Comparison of ENCODE assay signal across 1 cellular context in genomic region chr19:19403373-19403901, GRCh38.
A peak's percentile ranks its signal among the peaks of the same experiment; 100 is the strongest.
TF ChIP-seq lines count a peak whose summit lies in the region.

No MANE protein-coding gene starts in this region.

TF ChIP-seq in K562, 482 proteins besides CTCF, POLR2A, EP300 and RAD21 (continued from another document and continues in another):
- TF ChIP-seq VEZF1 (CRISPR knock-in tag; IDR thresholded peaks at IDR 0.05), result 0 out of 2 replicates have a peak, but pooled peaks have one; percentile 31
- TF ChIP-seq TARDBP (IDR thresholded peaks at IDR 0.05), result no peak
- TF ChIP-seq, protein P1, sequence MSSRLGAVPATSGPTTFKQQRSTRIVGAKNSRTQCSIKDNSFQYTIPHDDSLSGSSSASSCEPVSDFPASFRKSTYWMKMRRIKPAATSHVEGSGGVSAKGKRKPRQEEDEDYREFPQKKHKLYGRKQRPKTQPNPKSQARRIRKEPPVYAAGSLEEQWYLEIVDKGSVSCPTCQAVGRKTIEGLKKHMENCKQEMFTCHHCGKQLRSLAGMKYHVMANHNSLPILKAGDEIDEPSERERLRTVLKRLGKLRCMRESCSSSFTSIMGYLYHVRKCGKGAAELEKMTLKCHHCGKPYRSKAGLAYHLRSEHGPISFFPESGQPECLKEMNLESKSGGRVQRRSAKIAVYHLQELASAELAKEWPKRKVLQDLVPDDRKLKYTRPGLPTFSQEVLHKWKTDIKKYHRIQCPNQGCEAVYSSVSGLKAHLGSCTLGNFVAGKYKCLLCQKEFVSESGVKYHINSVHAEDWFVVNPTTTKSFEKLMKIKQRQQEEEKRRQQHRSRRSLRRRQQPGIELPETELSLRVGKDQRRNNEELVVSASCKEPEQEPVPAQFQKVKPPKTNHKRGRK (tag; IDR thresholded peaks at IDR 0.05), result no peak
- peak; percentile 18 for TF ChIP-seq PRDM10 (IDR thresholded peaks at IDR 0.05; ENCODE audit: partially characterized antibody)
- no peak for TF ChIP-seq HNRNPH1 (optimal IDR thresholded peaks at IDR 0.05; ENCODE audit: low read depth, low read length)
- no peak for TF ChIP-seq KDM4B (IDR thresholded peaks at IDR 0.05; ENCODE audit: borderline replicate concordance in 2 of 2, low read depth in 1 of 2)
- no peak for TF ChIP-seq TAF1 (IDR thresholded peaks at IDR 0.05; ENCODE audit: control insufficient read depth, extremely low read depth, insufficient read depth, low read length, severe bottlenecking)
- TF ChIP-seq RFX1 (IDR thresholded peaks at IDR 0.05), result peak; percentile 60; the same call in 1 of the 2 replicates
- TF ChIP-seq, protein P2, sequence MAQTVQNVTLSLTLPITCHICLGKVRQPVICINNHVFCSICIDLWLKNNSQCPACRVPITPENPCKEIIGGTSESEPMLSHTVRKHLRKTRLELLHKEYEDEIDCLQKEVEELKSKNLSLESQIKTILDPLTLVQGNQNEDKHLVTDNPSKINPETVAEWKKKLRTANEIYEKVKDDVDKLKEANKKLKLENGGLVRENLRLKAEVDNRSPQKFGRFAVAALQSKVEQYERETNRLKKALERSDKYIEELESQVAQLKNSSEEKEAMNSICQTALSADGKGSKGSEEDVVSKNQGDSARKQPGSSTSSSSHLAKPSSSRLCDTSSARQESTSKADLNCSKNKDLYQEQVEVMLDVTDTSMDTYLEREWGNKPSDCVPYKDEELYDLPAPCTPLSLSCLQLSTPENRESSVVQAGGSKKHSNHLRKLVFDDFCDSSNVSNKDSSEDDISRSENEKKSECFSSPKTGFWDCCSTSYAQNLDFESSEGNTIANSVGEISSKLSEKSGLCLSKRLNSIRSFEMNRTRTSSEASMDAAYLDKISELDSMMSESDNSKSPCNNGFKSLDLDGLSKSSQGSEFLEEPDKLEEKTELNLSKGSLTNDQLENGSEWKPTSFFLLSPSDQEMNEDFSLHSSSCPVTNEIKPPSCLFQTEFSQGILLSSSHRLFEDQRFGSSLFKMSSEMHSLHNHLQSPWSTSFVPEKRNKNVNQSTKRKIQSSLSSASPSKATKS (CRISPR knock-in tag; IDR thresholded peaks at IDR 0.05), result no peak
- no peak for TF ChIP-seq ZNF212 (CRISPR knock-in tag; IDR thresholded peaks at IDR 0.05)
- TF ChIP-seq ZNF324 (CRISPR knock-in tag; IDR thresholded peaks at IDR 0.05), result no peak
- TF ChIP-seq, protein P3, sequence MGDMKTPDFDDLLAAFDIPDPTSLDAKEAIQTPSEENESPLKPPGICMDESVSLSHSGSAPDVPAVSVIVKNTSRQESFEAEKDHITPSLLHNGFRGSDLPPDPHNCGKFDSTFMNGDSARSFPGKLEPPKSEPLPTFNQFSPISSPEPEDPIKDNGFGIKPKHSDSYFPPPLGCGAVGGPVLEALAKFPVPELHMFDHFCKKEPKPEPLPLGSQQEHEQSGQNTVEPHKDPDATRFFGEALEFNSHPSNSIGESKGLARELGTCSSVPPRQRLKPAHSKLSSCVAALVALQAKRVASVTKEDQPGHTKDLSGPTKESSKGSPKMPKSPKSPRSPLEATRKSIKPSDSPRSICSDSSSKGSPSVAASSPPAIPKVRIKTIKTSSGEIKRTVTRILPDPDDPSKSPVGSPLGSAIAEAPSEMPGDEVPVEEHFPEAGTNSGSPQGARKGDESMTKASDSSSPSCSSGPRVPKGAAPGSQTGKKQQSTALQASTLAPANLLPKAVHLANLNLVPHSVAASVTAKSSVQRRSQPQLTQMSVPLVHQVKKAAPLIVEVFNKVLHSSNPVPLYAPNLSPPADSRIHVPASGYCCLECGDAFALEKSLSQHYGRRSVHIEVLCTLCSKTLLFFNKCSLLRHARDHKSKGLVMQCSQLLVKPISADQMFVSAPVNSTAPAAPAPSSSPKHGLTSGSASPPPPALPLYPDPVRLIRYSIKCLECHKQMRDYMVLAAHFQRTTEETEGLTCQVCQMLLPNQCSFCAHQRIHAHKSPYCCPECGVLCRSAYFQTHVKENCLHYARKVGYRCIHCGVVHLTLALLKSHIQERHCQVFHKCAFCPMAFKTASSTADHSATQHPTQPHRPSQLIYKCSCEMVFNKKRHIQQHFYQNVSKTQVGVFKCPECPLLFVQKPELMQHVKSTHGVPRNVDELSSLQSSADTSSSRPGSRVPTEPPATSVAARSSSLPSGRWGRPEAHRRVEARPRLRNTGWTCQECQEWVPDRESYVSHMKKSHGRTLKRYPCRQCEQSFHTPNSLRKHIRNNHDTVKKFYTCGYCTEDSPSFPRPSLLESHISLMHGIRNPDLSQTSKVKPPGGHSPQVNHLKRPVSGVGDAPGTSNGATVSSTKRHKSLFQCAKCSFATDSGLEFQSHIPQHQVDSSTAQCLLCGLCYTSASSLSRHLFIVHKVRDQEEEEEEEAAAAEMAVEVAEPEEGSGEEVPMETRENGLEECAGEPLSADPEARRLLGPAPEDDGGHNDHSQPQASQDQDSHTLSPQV (IDR thresholded peaks at IDR 0.05), result 0 out of 2 replicates have a peak, but pooled peaks have one; percentile 51
- TF ChIP-seq CEBPG (CRISPR knock-in tag; IDR thresholded peaks at IDR 0.05), result no peak; the same call in none of the 2 replicates
- TF ChIP-seq CEBPG (tag; conservative IDR thresholded peaks at IDR 0.05 in 1 of 2, IDR thresholded peaks at IDR 0.05 in 1 of 2), result peak in 1 of 2 experiments; percentile 48; a peak in 3 of 4 replicates
- peak; percentile 95 for TF ChIP-seq JUND (IDR thresholded peaks at IDR 0.05; ENCODE audit: borderline replicate concordance, low read depth, low read length)
- TF ChIP-seq JUND (tag; IDR thresholded peaks at IDR 0.05; ENCODE audit: borderline replicate concordance, low read depth, low read length), result peak; percentile 92; the same call in 2 of the 3 replicates
- TF ChIP-seq ATF1 (CRISPR knock-in tag; IDR thresholded peaks at IDR 0.05), result no peak
- peak; percentile 21; the same call in 1 of the 2 replicates for TF ChIP-seq ATF1 (tag; IDR thresholded peaks at IDR 0.05)
- TF ChIP-seq CEBPB (tag; IDR thresholded peaks at IDR 0.05), result peak; percentile 64
- TF ChIP-seq, protein P4, sequence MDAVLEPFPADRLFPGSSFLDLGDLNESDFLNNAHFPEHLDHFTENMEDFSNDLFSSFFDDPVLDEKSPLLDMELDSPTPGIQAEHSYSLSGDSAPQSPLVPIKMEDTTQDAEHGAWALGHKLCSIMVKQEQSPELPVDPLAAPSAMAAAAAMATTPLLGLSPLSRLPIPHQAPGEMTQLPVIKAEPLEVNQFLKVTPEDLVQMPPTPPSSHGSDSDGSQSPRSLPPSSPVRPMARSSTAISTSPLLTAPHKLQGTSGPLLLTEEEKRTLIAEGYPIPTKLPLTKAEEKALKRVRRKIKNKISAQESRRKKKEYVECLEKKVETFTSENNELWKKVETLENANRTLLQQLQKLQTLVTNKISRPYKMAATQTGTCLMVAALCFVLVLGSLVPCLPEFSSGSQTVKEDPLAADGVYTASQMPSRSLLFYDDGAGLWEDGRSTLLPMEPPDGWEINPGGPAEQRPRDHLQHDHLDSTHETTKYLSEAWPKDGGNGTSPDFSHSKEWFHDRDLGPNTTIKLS (IDR thresholded peaks at IDR 0.05; ENCODE audit: borderline replicate concordance, low read depth), result 0 out of 2 replicates have a peak, but pooled peaks have one; percentile 15
- 0 out of 2 replicates have a peak, but pooled peaks have one; percentile 20 for TF ChIP-seq LCOR (CRISPR knock-in tag; IDR thresholded peaks at IDR 0.05)
- TF ChIP-seq SMAD4 (CRISPR knock-in tag; conservative IDR thresholded peaks at IDR 0.05), result peak; percentile 53; the same call in 1 of the 2 replicates
- TF ChIP-seq, protein P5, sequence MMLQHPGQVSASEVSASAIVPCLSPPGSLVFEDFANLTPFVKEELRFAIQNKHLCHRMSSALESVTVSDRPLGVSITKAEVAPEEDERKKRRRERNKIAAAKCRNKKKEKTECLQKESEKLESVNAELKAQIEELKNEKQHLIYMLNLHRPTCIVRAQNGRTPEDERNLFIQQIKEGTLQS (IDR thresholded peaks at IDR 0.05), result peak; percentile 87
- TF ChIP-seq, protein P5 (CRISPR knock-in tag; conservative IDR thresholded peaks at IDR 0.05), result no peak
- TF ChIP-seq ZEB2 (IDR thresholded peaks at IDR 0.05), result peak; percentile 77
- TF ChIP-seq ZHX1 (conservative IDR thresholded peaks at IDR 0.05; ENCODE audit: low read length), result no peak
- TF ChIP-seq ARID1B (IDR thresholded peaks at IDR 0.05), result peak; percentile 53
- TF ChIP-seq ZNF764 (CRISPR knock-in tag; IDR thresholded peaks at IDR 0.05; ENCODE audit: low read depth), result no peak
- TF ChIP-seq ZNF589 (CRISPR knock-in tag; IDR thresholded peaks at IDR 0.05; ENCODE audit: low read depth), result no peak
- no peak for TF ChIP-seq ZC3H4 (CRISPR knock-in tag; IDR thresholded peaks at IDR 0.05; ENCODE audit: borderline replicate concordance)
- no peak for TF ChIP-seq THRA (IDR thresholded peaks at IDR 0.05)
- TF ChIP-seq IRF9 (tag; IDR thresholded peaks at IDR 0.05), result 0 out of 2 replicates have a peak, but pooled peaks have one; percentile 1
- TF ChIP-seq NFXL1 (CRISPR knock-in tag; IDR thresholded peaks at IDR 0.05), result no peak
- peak; percentile 76 for TF ChIP-seq MEIS2 (IDR thresholded peaks at IDR 0.05; ENCODE audit: partially characterized antibody)
- TF ChIP-seq FOSL1 (tag; conservative IDR thresholded peaks at IDR 0.05), result peak; percentile 94
- TF ChIP-seq JUN (IDR thresholded peaks at IDR 0.05; ENCODE audit: borderline replicate concordance, low read depth, low read length), result peak; percentile 86
- TF ChIP-seq JUN (CRISPR knock-in tag; IDR thresholded peaks at IDR 0.05; ENCODE audit: borderline replicate concordance), result no peak
